8 cellular contexts compared by ENCODE assay signal in genomic region chr20:4026093-4026601, GRCh38. TPM values are rescaled to one million over a fixed set of nuclear protein-coding genes. Genes with fewer than 3 reads are reported as not detected.
DNase-seq lines count a peak whose midpoint lies in the region; ATAC-seq, FAIRE-seq and TF ChIP-seq lines count a peak whose summit lies in the region.

No MANE protein-coding gene starts in this region.

- POLR2A ChIA-PET in A673 (lab: Charles Lee; ENCODE audit: low non-redundant PET) = no interaction called here

- H4K20me1 ChIP-seq in astrocyte (ENCODE audit: insufficient read depth, low read length) = no peaks in the 10 kb centered on the region

- H3K4me3 ChIP-seq in A673 (ENCODE audit: low read depth, low read length, poor library complexity, severe bottlenecking) (no peak overlapping the region), astrocyte (ENCODE audit: insufficient read depth, low read depth, low read length) (no peak overlapping the region)

- no peak overlapping the region for H3K4me3 Mint-ChIP-seq in astrocyte (ENCODE audit: unreplicated experiment)

- no peak overlapping the region for H2AFZ ChIP-seq in astrocyte (ENCODE audit: low read depth, low read length)

- intact Hi-C loops in A673 (cut with micrococcal nuclease; ENCODE audit: unreplicated experiment) = no loop called here

- no peaks in the 10 kb centered on the region for H3K36me3 Mint-ChIP-seq in astrocyte (ENCODE audit: low read depth, unreplicated experiment)

- DNase-seq in A673 (ENCODE audit: low spot score) = peak; percentile 73
- DNase-seq in HuH-7 (ENCODE audit: low spot score) = peak; percentile 82
- peak; percentile 81 for DNase-seq in astrocyte (ENCODE audit: low read depth)
- peak; percentile 67 for DNase-seq in islet precursor cell
- no peak for DNase-seq in DMS79 (lab: John Stamatoyannopoulos, UW)
- no peak for DNase-seq in activated CD8-positive, alpha-beta memory T cell treated with anti-CD3 and anti-CD28 coated beads, Interleukin-2, amount 50 U/mL, for 4 hours
- no peak for DNase-seq in stimulated activated CD4-positive, alpha-beta T cell treated with anti-CD3 and anti-CD28 coated beads, Interleukin-2, amount 100 ng/mL, for 24 hours

- CTCF ChIA-PET in A673 (lab: Charles Lee) = interaction anchor here (0.6 kb wide), 1 partner anchor 59 kb away, joined by 3 read pairs; no protein-coding TSS in a partner anchor

- peaks cover 10% of the 10 kb centered on the region for H3K4me1 ChIP-seq in A673 (ENCODE audit: insufficient read depth, low read length, poor library complexity, severe bottlenecking)
- H3K4me1 ChIP-seq in astrocyte (ENCODE audit: insufficient read depth, low read length) = peaks cover 17% of the 10 kb centered on the region

- H3K36me3 ChIP-seq in A673 (ENCODE audit: insufficient read depth, low read length, poor library complexity, severe bottlenecking) (no peaks in the 10 kb centered on the region), astrocyte (ENCODE audit: insufficient read depth, low read length) (no peaks in the 10 kb centered on the region)

- no TSS peak for BruUV-seq in A673 (replicated peaks; lab: Mats Ljungman, UMichigan)

- no peak overlapping the region for H3K9ac ChIP-seq in astrocyte (ENCODE audit: low read length)

- peaks cover 7% of the 10 kb centered on the region for H3K9me3 Mint-ChIP-seq in astrocyte (ENCODE audit: unreplicated experiment)

- H3K79me2 ChIP-seq in astrocyte (ENCODE audit: insufficient read depth, low read length) = no peaks in the 10 kb centered on the region

- FAIRE-seq in astrocyte (lab: Jason Lieb, UNC) = peak; percentile 63

- no peak for ATAC-seq in GM21825 (IDR thresholded peaks at IDR 0.05; ENCODE audit: unreplicated experiment)

- TF ChIP-seq CTCF in A673 (conservative IDR thresholded peaks at IDR 0.05; ENCODE audit: low read depth, low read length) (peak; percentile 52), astrocyte (IDR thresholded peaks at IDR 0.05; ENCODE audit: insufficient read depth, low read depth, low read length) (peak; percentile 29)

- H3K9me3 ChIP-seq in A673 (ENCODE audit: low read depth, low read length, poor library complexity, severe bottlenecking) = peaks cover 8% of the 10 kb centered on the region
- no peaks in the 10 kb centered on the region for H3K9me3 ChIP-seq in astrocyte (ENCODE audit: insufficient read depth, low read depth, low read length)

- peak overlapping the region; percentile 3 for H3K4me2 ChIP-seq in astrocyte (ENCODE audit: low read length)

- peak overlapping the region; percentile 25 for H3K27ac ChIP-seq in A673 (ENCODE audit: low read depth, low read length, poor library complexity, severe bottlenecking)
- H3K27ac ChIP-seq in astrocyte (ENCODE audit: low read depth, low read length) = no peak overlapping the region

- H3K27me3 ChIP-seq in A673 (replicated peaks; ENCODE audit: insufficient read depth, low read depth, low read length, poor library complexity) (no peaks in the 10 kb centered on the region), astrocyte (ENCODE audit: insufficient read depth, low read length) (no peaks in the 10 kb centered on the region)

- H3K27ac Mint-ChIP-seq in astrocyte (ENCODE audit: unreplicated experiment) = no peak overlapping the region

- peaks cover 4% of the 10 kb centered on the region for H3K4me1 Mint-ChIP-seq in astrocyte (ENCODE audit: low read depth, unreplicated experiment)

- H3K27me3 Mint-ChIP-seq in astrocyte (ENCODE audit: low read depth, unreplicated experiment) = peaks cover 8% of the 10 kb centered on the region

RNA-seq across cellular contexts. Expression of gene RNF24, which starts 10.8 kb away (rescaled TPM):
- total RNA-seq in A673 (2021) (19.3 and 21.5 TPM in 2 replicates), astrocyte (17.4 and 19.0 TPM in 2 replicates)

Comparison
In these comparisons a context has a peak if more than half of its experiments do, and no peak if none do; other contexts are left out.
1. DNase-seq: peak in A673 (single experiment), HuH-7 (single experiment), astrocyte (single experiment) and islet precursor cell (single experiment); none in DMS79 (single experiment), activated CD8-positive, alpha-beta memory T cell treated with anti-CD3 and anti-CD28 coated beads, Interleukin-2, amount 50 U/mL, for 4 hours (single experiment) and stimulated activated CD4-positive, alpha-beta T cell treated with anti-CD3 and anti-CD28 coated beads, Interleukin-2, amount 100 ng/mL, for 24 hours (0 of 2).